In genomic region chr7:77698042-77698625, GRCh38 we compare ENCODE assay signal across 8 cellular contexts. TPM values are rescaled to one million over a fixed set of nuclear protein-coding genes. Genes with fewer than 3 reads are reported as not detected.
A peak's percentile ranks its signal among the peaks of the same experiment; 100 is the strongest.
DNase-seq lines count a peak whose midpoint lies in the region; ATAC-seq, FAIRE-seq and TF ChIP-seq lines count a peak whose summit lies in the region.

No MANE protein-coding gene starts in this region.

- H3K4me1 ChIP-seq in astrocyte (ENCODE audit: insufficient read depth, low read length) (peaks cover 12% of the 10 kb centered on the region), mesendoderm (ENCODE audit: control insufficient read depth, low read depth, low read length) (no peaks in the 10 kb centered on the region)

- peaks cover 4% of the 10 kb centered on the region for H3K36me3 Mint-ChIP-seq in IgD-negative memory B cell
- H3K36me3 Mint-ChIP-seq in astrocyte (ENCODE audit: low read depth, unreplicated experiment), result peaks cover 4% of the 10 kb centered on the region

- no peak overlapping the region for H4K5ac ChIP-seq in mesendoderm (ENCODE audit: low read length)

- H4K8ac ChIP-seq in mesendoderm (ENCODE audit: low read depth, low read length), result no peak overlapping the region

- no peak overlapping the region for H3K4ac ChIP-seq in mesendoderm (ENCODE audit: low read depth, low read length)

- H3K27me3 Mint-ChIP-seq in IgD-negative memory B cell, result no peaks in the 10 kb centered on the region
- H3K27me3 Mint-ChIP-seq in astrocyte (ENCODE audit: low read depth, unreplicated experiment), result no peaks in the 10 kb centered on the region

- FAIRE-seq in astrocyte (lab: Jason Lieb, UNC), result no peak

- H3K4me3 ChIP-seq in AG10803 (ENCODE audit: low read length) (peak overlapping the region; percentile 98), astrocyte (ENCODE audit: insufficient read depth, low read depth, low read length) (peak overlapping the region; percentile 97), mesendoderm (ENCODE audit: low read length) (no peak overlapping the region)

- peaks cover 36% of the 10 kb centered on the region for H4K20me1 ChIP-seq in astrocyte (ENCODE audit: insufficient read depth, low read length)

- H3K9me3 Mint-ChIP-seq in IgD-negative memory B cell (no peaks in the 10 kb centered on the region), astrocyte (ENCODE audit: unreplicated experiment) (no peaks in the 10 kb centered on the region)

- H2AFZ ChIP-seq in astrocyte (ENCODE audit: low read depth, low read length), result no peak overlapping the region

- DNase-seq in AG10803 (ENCODE audit: low read depth), result no peak
- DNase-seq in astrocyte (ENCODE audit: low read depth), result no peak
- DNase-seq in mesendoderm, result no peak
- no peak for DNase-seq in mucosa of gallbladder (ENCODE audit: low spot score)
- DNase-seq in COLO668 (lab: John Stamatoyannopoulos, UW; ENCODE audit: unreplicated experiment), result no peak

- H3K9me3 ChIP-seq in astrocyte (ENCODE audit: insufficient read depth, low read depth, low read length), result no peaks in the 10 kb centered on the region

- H3K4me3 Mint-ChIP-seq in IgD-negative memory B cell, result peak overlapping the region; percentile 90 to 98 (median 97)
- H3K4me3 Mint-ChIP-seq in astrocyte (ENCODE audit: unreplicated experiment), result peak overlapping the region; percentile 96

- H3K4me2 ChIP-seq in astrocyte (ENCODE audit: low read length) (peak overlapping the region; percentile 92), mesendoderm (ENCODE audit: low read length) (peak overlapping the region; percentile 30)

- H3K23ac ChIP-seq in mesendoderm (ENCODE audit: low read length), result no peak overlapping the region

- TF ChIP-seq CTCF in AG10803 (conservative IDR thresholded peaks at IDR 0.05; ENCODE audit: low read length) (no peak), astrocyte (IDR thresholded peaks at IDR 0.05; ENCODE audit: insufficient read depth, low read depth, low read length) (no peak)

- no peak overlapping the region for H2BK5ac ChIP-seq in mesendoderm (ENCODE audit: low read length)

- H3K27ac ChIP-seq in astrocyte (ENCODE audit: low read depth, low read length), result peak overlapping the region; percentile 78
- H3K27ac ChIP-seq in mesendoderm (ENCODE audit: low read depth, low read length), result no peak overlapping the region

- H3K4me1 Mint-ChIP-seq in IgD-negative memory B cell, result peaks cover 44 to 48% (median 45%) of the 10 kb centered on the region in 3 donors
- H3K4me1 Mint-ChIP-seq in astrocyte (ENCODE audit: low read depth, unreplicated experiment), result peaks cover 25% of the 10 kb centered on the region

- H3K27me3 ChIP-seq in astrocyte (ENCODE audit: insufficient read depth, low read length) (no peaks in the 10 kb centered on the region), mesendoderm (ENCODE audit: insufficient read depth, low read length, poor library complexity) (no peaks in the 10 kb centered on the region)

- H2BK15ac ChIP-seq in mesendoderm (replicated peaks; ENCODE audit: low read depth), result no peak overlapping the region

- H3K36me3 ChIP-seq in astrocyte (ENCODE audit: insufficient read depth, low read length), result no peaks in the 10 kb centered on the region
- no peaks in the 10 kb centered on the region for H3K36me3 ChIP-seq in mesendoderm (ENCODE audit: control insufficient read depth, insufficient read depth, low read length)

- no peak overlapping the region for H3K56ac ChIP-seq in mesendoderm (ENCODE audit: low read length)

- H3K18ac ChIP-seq in mesendoderm (ENCODE audit: low read length), result no peak overlapping the region

- H2BK120ac ChIP-seq in mesendoderm (ENCODE audit: low read depth, low read length), result no peak overlapping the region

- H3K79me2 ChIP-seq in astrocyte (ENCODE audit: insufficient read depth, low read length) (peaks cover 87% of the 10 kb centered on the region), mesendoderm (ENCODE audit: control insufficient read depth, insufficient read depth, low read length) (peaks cover 54% of the 10 kb centered on the region)

- peak overlapping the region; percentile 87 for H3K9ac ChIP-seq in astrocyte (ENCODE audit: low read length)
- peak overlapping the region; percentile 19 for H3K9ac ChIP-seq in mesendoderm (ENCODE audit: low read length)

- H3K79me1 ChIP-seq in mesendoderm (ENCODE audit: low read length), result peaks cover 5% of the 10 kb centered on the region

- no peak overlapping the region for H2AK5ac ChIP-seq in mesendoderm (ENCODE audit: low read length)

- H3K27ac Mint-ChIP-seq in IgD-negative memory B cell, result peak overlapping the region; percentile 82 to 95 (median 86)
- no peak overlapping the region for H3K27ac Mint-ChIP-seq in astrocyte (ENCODE audit: unreplicated experiment)

- ATAC-seq in HG03457 (IDR thresholded peaks at IDR 0.05; ENCODE audit: unreplicated experiment), result no peak
- ATAC-seq in HG02885 (IDR thresholded peaks at IDR 0.05; ENCODE audit: poor library complexity, unreplicated experiment), result no peak

RNA-seq across cellular contexts. Expression of gene RSBN1L, which starts 1.9 kb away (rescaled TPM):
- polyA plus RNA-seq in IgD-negative memory B cell, result 8.0 TPM
- total RNA-seq in astrocyte, result 11.4 and 12.6 TPM in 2 replicates
- polyA plus RNA-seq in mesendoderm (2013, experiment 1 of 2), result 10.8 TPM
- polyA plus RNA-seq in mesendoderm (2013, experiment 2 of 2), result 10.7 TPM
- 18.3 TPM for total RNA-seq in mucosa of gallbladder
